In genomic region chr11:61510178-61510979, GRCh38 we compare ENCODE assay signal across 15 cellular contexts. TPM values are rescaled to one million over a fixed set of nuclear protein-coding genes. Genes with fewer than 3 reads are reported as not detected.
A peak's percentile ranks its signal among the peaks of the same experiment; 100 is the strongest.
DNase-seq lines count a peak whose midpoint lies in the region; ATAC-seq and TF ChIP-seq lines count a peak whose summit lies in the region.
"Had no signal": no experiment of that assay in that cellular context is flagged by ENCODE, and none has a peak within 500 bp of the region (broad histone marks: within the 10 kb centered on the region; RNA-seq: fewer than 3 reads in every experiment).

No MANE protein-coding gene starts in this region.

- peaks cover 35% of the 10 kb centered on the region for H3K27me3 ChIP-seq in CD8-positive, alpha-beta memory T cell (ENCODE audit: insufficient read depth, low read length, poor library complexity, severe bottlenecking)
- H3K27me3 ChIP-seq in SJCRH30 (no peaks in the 10 kb centered on the region), right cardiac atrium (ENCODE audit: control insufficient read depth, insufficient read depth) (no peaks in the 10 kb centered on the region), gastrocnemius medialis (peaks cover 50 to 54% (median 51%) of the 10 kb centered on the region in 3 donors)

- no peak for TF ChIP-seq CTCF in gastrocnemius medialis (IDR thresholded peaks at IDR 0.05 in 4 of 5, conservative IDR thresholded peaks at IDR 0.05 in 1 of 5)

- CTCF ChIA-PET in CD8-positive, alpha-beta memory T cell (lab: Charles Lee), result interaction anchor here (1.4 kb wide), 1 partner anchor 11 kb away, joined by 4 read pairs; no protein-coding TSS in a partner anchor

- no peaks in the 10 kb centered on the region for H3K36me3 Mint-ChIP-seq in CD8-positive, alpha-beta memory T cell

- peak overlapping the region in 4 of 7 donors; percentile 19 to 65 (median 36) for H3K4me3 Mint-ChIP-seq in CD8-positive, alpha-beta memory T cell

- DNase-seq in CD8-positive, alpha-beta memory T cell, result no peak
- DNase-seq in SJCRH30 (peak; percentile 60 to 73), right cardiac atrium (peak in 1 of 3 donors; percentile 18), gastrocnemius medialis (no peak)
- DNase-seq in activated CD4-positive, alpha-beta T cell treated with anti-CD3 and anti-CD28 coated beads, Interleukin-2, amount 50 U/mL, for 48 hours, result no peak
- DNase-seq: activated CD4-positive, alpha-beta T cell treated with anti-CD3 and anti-CD28 coated beads for 1 hour; mammary epithelial cell; NCI-H146; RPMI8226; stimulated activated CD4-positive, alpha-beta T cell treated with anti-CD3 and anti-CD28 coated beads, Interleukin-12 subunit alpha, Interleukin-12 subunit beta, amount 100 ng/mL, for 4 hours; T-helper 1 cell had no signal

- no peak overlapping the region for H3K4me3 ChIP-seq in CD8-positive, alpha-beta memory T cell (ENCODE audit: low read length)
- H3K4me3 ChIP-seq in SJCRH30 (peak overlapping the region; percentile 58), right cardiac atrium (ENCODE audit: low read length) (no peak overlapping the region), gastrocnemius medialis (no peak overlapping the region)

- H3K36me3 ChIP-seq in CD8-positive, alpha-beta memory T cell (ENCODE audit: insufficient read depth, low read length), result no peaks in the 10 kb centered on the region
- peaks cover 7% of the 10 kb centered on the region; the same call in 1 of the 2 replicates for H3K36me3 ChIP-seq in SJCRH30
- H3K36me3 ChIP-seq in gastrocnemius medialis, result no peaks in the 10 kb centered on the region
- H3K36me3 ChIP-seq: pancreas had no signal

- in situ Hi-C loops in gastrocnemius medialis (cut with MboI; ENCODE audit: low sequenced_read_pairs in 4 of 4), result loop anchor here in 1 of 4 donors (10.0 kb wide), 1 partner anchor 66 kb away; no protein-coding TSS in a partner anchor

- H3K27ac ChIP-seq in CD8-positive, alpha-beta memory T cell (ENCODE audit: low read depth, low read length), result no peak overlapping the region
- H3K27ac ChIP-seq in SJCRH30 (peak overlapping the region; percentile 69), right cardiac atrium (ENCODE audit: low read length) (peak overlapping the region; percentile 16), gastrocnemius medialis (peak overlapping the region in 3 of 4 donors; percentile 20 to 38 (median 33))
- H3K27ac ChIP-seq: pancreas had no signal

- TF ChIP-seq POLR2A in gastrocnemius medialis (IDR thresholded peaks at IDR 0.05), result no peak

- intact Hi-C loops in right cardiac atrium (cut with DNase I), result loop anchor here in 2 of 4 donors (10.0 kb wide), 2 partner anchors 56 to 66 kb away; no protein-coding TSS in a partner anchor
- intact Hi-C loops in gastrocnemius medialis (cut with DNase I; ENCODE audit: low total_unique reads), result no loop called here

- peaks cover 6% of the 10 kb centered on the region for H3K4me1 ChIP-seq in CD8-positive, alpha-beta memory T cell (ENCODE audit: insufficient read depth, low read length)
- H3K4me1 ChIP-seq in SJCRH30 (peaks cover 67% of the 10 kb centered on the region), right cardiac atrium (ENCODE audit: control insufficient read depth, insufficient read depth, low read length) (no peaks in the 10 kb centered on the region), gastrocnemius medialis (peaks cover 6 to 7% of the 10 kb centered on the region in 2 donors)

- WGBS in right cardiac atrium, result 77% methylated on average over 17 of the region's 17 CpGs

- no peak overlapping the region for H3K27ac Mint-ChIP-seq in CD8-positive, alpha-beta memory T cell
- H3K27ac Mint-ChIP-seq: CD14-positive monocyte had no signal

- no peaks in the 10 kb centered on the region for H3K9me3 Mint-ChIP-seq in CD8-positive, alpha-beta memory T cell

- POLR2A ChIA-PET in CD8-positive, alpha-beta memory T cell (lab: Charles Lee), result no interaction called here

- no peaks in the 10 kb centered on the region for H3K9me3 ChIP-seq in CD8-positive, alpha-beta memory T cell (ENCODE audit: low read length)
- H3K9me3 ChIP-seq in SJCRH30 (replicated peaks) (no peaks in the 10 kb centered on the region), right cardiac atrium (ENCODE audit: control insufficient read depth, low read length) (no peaks in the 10 kb centered on the region), gastrocnemius medialis (no peaks in the 10 kb centered on the region)
- H3K9me3 ChIP-seq: pancreas had no signal

- ATAC-seq in right cardiac atrium (peak in 1 of 2 donors; percentile 20), gastrocnemius medialis (no peak), GM19467 (IDR thresholded peaks at IDR 0.05; ENCODE audit: unreplicated experiment) (no peak), GM19023 (IDR thresholded peaks at IDR 0.05; ENCODE audit: unreplicated experiment) (no peak)

- H3K4me1 Mint-ChIP-seq in CD8-positive, alpha-beta memory T cell, result peaks cover 6 to 11% (median 6%) of the 10 kb centered on the region in 3 donors

- peaks cover 42 to 49% of the 10 kb centered on the region in 2 donors for H3K27me3 Mint-ChIP-seq in CD8-positive, alpha-beta memory T cell

RNA-seq across cellular contexts. Expression of gene LRRC10B, which starts 1.8 kb away (rescaled TPM):
- not detected for total RNA-seq in CD8-positive, alpha-beta memory T cell
- not detected for polyA plus RNA-seq in CD8-positive, alpha-beta memory T cell
- 40.2 and 42.1 TPM in 2 replicates for total RNA-seq in SJCRH30 (2014; rRNA removed; shearing (Covaris generic))
- total RNA-seq in right cardiac atrium (under 1 TPM; 0.09 to 0.86 (median 0.68) TPM), gastrocnemius medialis (1 to 10 TPM in 1 of 4 donors, under 1 TPM in 1, not detected in 2; 0.13 to 1.0 TPM)
- polyA plus RNA-seq in right cardiac atrium, result 0.57 TPM
- polyA plus RNA-seq: CD14-positive monocyte had no signal

Comparison
In these comparisons a context has a peak if more than half of its experiments do, and no peak if none do; other contexts are left out.
1. DNase-seq: peak in SJCRH30 (2 of 2); none in CD8-positive, alpha-beta memory T cell (0 of 5), gastrocnemius medialis (0 of 2) and activated CD4-positive, alpha-beta T cell treated with anti-CD3 and anti-CD28 coated beads, Interleukin-2, amount 50 U/mL, for 48 hours (0 of 2).
2. RNA of gene LRRC10B, which starts 1.8 kb away (total RNA-seq): 40.2 to 42.1 TPM in SJCRH30; 0.09 to 0.86 TPM in right cardiac atrium, 0.13 to 1.0 TPM in gastrocnemius medialis and not detected in CD8-positive, alpha-beta memory T cell; every median in the first group is over 10 times any median in the second.